In the genomic region with DNA sequence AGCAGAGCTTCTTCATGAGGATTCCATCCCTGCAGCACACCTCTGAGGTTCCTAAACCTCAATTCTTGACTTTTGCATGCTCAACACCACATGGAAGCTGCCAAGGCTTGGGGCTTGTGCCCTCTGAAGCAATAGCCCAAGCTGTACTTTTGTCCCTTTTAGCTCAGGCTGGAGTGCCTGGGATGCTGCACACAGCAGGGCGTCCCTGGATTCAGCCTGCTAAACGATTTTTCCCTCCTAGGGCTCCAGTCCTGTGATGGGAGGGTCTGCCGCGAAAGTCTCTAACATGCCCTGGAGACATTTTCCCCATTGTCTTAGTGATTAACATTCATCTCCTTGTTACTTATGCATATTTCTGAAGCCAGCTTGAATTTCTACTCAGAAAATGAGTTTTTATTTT, we compare ENCODE assay signal across 32 cellular contexts.
"Had no signal": no experiment of that assay in that cellular context is flagged by ENCODE, and none has a peak within 500 bp of the region (broad histone marks: within the 10 kb centered on the region; RNA-seq: fewer than 3 reads in every experiment).

No MANE protein-coding gene starts in this region.

- H3K27me3 ChIP-seq: adrenal gland, body of pancreas, brain microvascular endothelial cell, breast epithelium had no signal

- ATAC-seq: activated CD8-positive, alpha-beta T cell treated with anti-CD3 and anti-CD28 coated beads for 36 hours; activated naive CD4-positive, alpha-beta T cell treated with anti-CD3 and anti-CD28 coated beads, Interleukin-2, amount 50 U/mL, for 72 hours; activated T-cell treated with anti-CD3 and anti-CD28 coated beads, Interleukin-2, amount 50 U/mL, for 4 hours; activated T-cell treated with anti-CD3 and anti-CD28 coated beads, Interleukin-2, amount 50 U/mL, for 72 hours; activated T-helper 17 cell treated with anti-CD3 and anti-CD28 coated beads, Interleukin-2, amount 50 U/mL, for 72 hours; body of pancreas had no signal

- H3K4me1 ChIP-seq: adrenal gland, body of pancreas, breast epithelium had no signal

- H3K36me3 ChIP-seq: adrenal gland, brain microvascular endothelial cell, breast epithelium, WERI-Rb-1 had no signal

- H3K9me3 ChIP-seq: adrenal gland, body of pancreas, breast epithelium had no signal

- H3K4me3 ChIP-seq: adrenal gland, body of pancreas, breast epithelium had no signal

- H3K27ac ChIP-seq: adrenal gland, body of pancreas, brain microvascular endothelial cell, breast epithelium, WERI-Rb-1 had no signal

- DNase-seq: activated B cell treated with CpG ODN at 0.5 μM for 24 hours; activated CD4-positive, alpha-beta memory T cell treated with anti-CD3 and anti-CD28 coated beads for 36 hours; activated CD4-positive, alpha-beta T cell treated with anti-CD3 and anti-CD28 coated beads for 4 hours; activated CD4-positive, alpha-beta T cell treated with anti-CD3 and anti-CD28 coated beads, Interleukin-2, amount 10 ng/mL, durations not matched to agents 24 days and 14 days; activated CD4-positive, alpha-beta T cell treated with anti-CD3 and anti-CD28 coated beads, Interleukin-2, amount 50 U/mL, for 1 hour; activated CD4-positive, alpha-beta T cell treated with anti-CD3 and anti-CD28 coated beads, Interleukin-2, amount 50 U/mL, for 4 hours; activated CD4-positive, CD25-positive, alpha-beta regulatory T cell treated with anti-CD3 and anti-CD28 coated beads, Interleukin-2, amount 50 U/mL, for 72 hours; activated CD8-positive, alpha-beta memory T cell treated with anti-CD3 and anti-CD28 coated beads, Interleukin-2, amount 50 U/mL, for 4 hours; activated CD8-positive, alpha-beta T cell treated with anti-CD3 and anti-CD28 coated beads for 36 hours; activated effector memory CD4-positive, alpha-beta T cell treated with anti-CD3 and anti-CD28 coated beads, Interleukin-2, amount 50 U/mL, for 16 hours; activated gamma-delta T cell treated with Interleukin-2 at 50 U/mL for 16 hours; activated naive CD4-positive, alpha-beta T cell; activated naive CD4-positive, alpha-beta T cell treated with anti-CD3 and anti-CD28 coated beads for 36 hours; activated naive CD4-positive, alpha-beta T cell treated with anti-CD3 and anti-CD28 coated beads, Interleukin-2, amount 50 U/mL, for 16 hours; activated naive CD8-positive, alpha-beta T cell treated with anti-CD3 and anti-CD28 coated beads for 36 hours; activated T-cell treated with anti-CD3 and anti-CD28 coated beads for 4 hours; activated T-cell treated with anti-CD3 and anti-CD28 coated beads, Interleukin-2, amount 50 U/mL, for 1 hour; activated T-cell treated with anti-CD3 and anti-CD28 coated beads, Interleukin-2, amount 50 U/mL, for 4 hours; activated T-cell treated with anti-CD3 and anti-CD28 coated beads, Interleukin-2, amount 50 U/mL, for 72 hours; adrenal gland; amniotic stem cell; aorta; body of pancreas; brain microvascular endothelial cell; central memory CD4-positive, alpha-beta T cell; T-helper 1 cell; T-helper 2 cell; T-helper 9 cell; WERI-Rb-1 had no signal
